In the genomic region with DNA sequence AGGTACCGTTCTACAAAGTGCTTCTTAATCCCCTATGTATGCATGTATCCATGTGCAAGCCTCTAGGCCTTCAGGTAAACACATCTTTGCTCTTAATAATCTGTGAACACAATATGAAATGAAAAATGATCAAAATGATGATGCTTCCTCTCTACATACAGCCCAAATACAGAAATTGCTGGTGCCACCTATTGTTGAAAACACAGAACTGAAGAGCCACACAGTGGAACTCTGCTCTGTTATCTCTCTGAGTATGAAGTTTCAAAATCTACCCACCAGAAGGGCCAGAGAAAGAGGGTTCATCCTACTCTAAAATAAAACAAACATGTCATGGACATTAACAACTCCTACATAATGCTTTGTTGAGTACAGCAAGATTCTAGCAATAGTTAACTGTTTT, we compare ENCODE assay signal across 8 cellular contexts.
DNase-seq lines count a peak whose midpoint lies in the region; ATAC-seq and TF ChIP-seq lines count a peak whose summit lies in the region.

No MANE protein-coding gene starts in this region.

- TF ChIP-seq CTCF in 22Rv1 (IDR thresholded peaks at IDR 0.05) (peak; percentile 74), upper lobe of right lung (IDR thresholded peaks at IDR 0.05) (peak; percentile 59)

- H3K27ac ChIP-seq in 22Rv1 = no peak overlapping the region
- H3K27ac ChIP-seq in upper lobe of right lung = no peak overlapping the region

- DNase-seq in left ventricle myocardium superior = no peak
- DNase-seq in upper lobe of right lung = no peak
- DNase-seq in activated naive CD4-positive, alpha-beta T cell treated with Interleukin-2 at 50 U/mL for 16 hours = no peak

- no peak overlapping the region for H3K4me3 ChIP-seq in upper lobe of right lung

- no peaks in the 10 kb centered on the region for H3K27me3 ChIP-seq in upper lobe of right lung

- ATAC-seq in GM18498 (IDR thresholded peaks at IDR 0.05; ENCODE audit: unreplicated experiment) (peak; percentile 59), SK-N-SH treated with all-trans-retinoic acid at 6 μM for 48 hours (peak; percentile 93), left ventricle myocardium superior (peak; percentile 80), upper lobe of right lung (peak; percentile 62), HG02981 (IDR thresholded peaks at IDR 0.05; ENCODE audit: unreplicated experiment) (no peak), HG02798 (IDR thresholded peaks at IDR 0.05; ENCODE audit: poor library complexity, unreplicated experiment) (no peak)

- no peaks in the 10 kb centered on the region for H3K4me1 ChIP-seq in upper lobe of right lung

- intact Hi-C loops in left ventricle myocardium superior (cut with micrococcal nuclease) (no loop called here), upper lobe of right lung (cut with DNase I) (no loop called here)

- no peaks in the 10 kb centered on the region for H3K36me3 ChIP-seq in upper lobe of right lung

- no peaks in the 10 kb centered on the region for H3K9me3 ChIP-seq in upper lobe of right lung

TF ChIP-seq in SK-N-SH treated with all-trans-retinoic acid at 6 μM for 48 hours, 23 proteins besides CTCF, POLR2A, EP300 and RAD21:
- TF ChIP-seq RARB (CRISPR knock-in tag; IDR thresholded peaks at IDR 0.05) (no peak), TOX (CRISPR knock-in tag; IDR thresholded peaks at IDR 0.05; ENCODE audit: borderline replicate concordance) (no peak), GLIS3 (CRISPR knock-in tag; IDR thresholded peaks at IDR 0.05) (no peak), ZC3H10 (CRISPR knock-in tag; IDR thresholded peaks at IDR 0.05) (no peak)
TF ChIP-seq in SK-N-SH treated with all-trans-retinoic acid at 6 μM for 48 hours: peak in this region for 0.

Comparison
In these comparisons a context has a peak if more than half of its experiments do, and no peak if none do; other contexts are left out.
1. ATAC-seq: peak in GM18498 (single experiment), SK-N-SH treated with all-trans-retinoic acid at 6 μM for 48 hours (single experiment), left ventricle myocardium superior (single experiment) and upper lobe of right lung (single experiment); none in HG02981 (single experiment) and HG02798 (single experiment).